ENCODE assay signal across 14 cellular contexts in the genomic region with DNA sequence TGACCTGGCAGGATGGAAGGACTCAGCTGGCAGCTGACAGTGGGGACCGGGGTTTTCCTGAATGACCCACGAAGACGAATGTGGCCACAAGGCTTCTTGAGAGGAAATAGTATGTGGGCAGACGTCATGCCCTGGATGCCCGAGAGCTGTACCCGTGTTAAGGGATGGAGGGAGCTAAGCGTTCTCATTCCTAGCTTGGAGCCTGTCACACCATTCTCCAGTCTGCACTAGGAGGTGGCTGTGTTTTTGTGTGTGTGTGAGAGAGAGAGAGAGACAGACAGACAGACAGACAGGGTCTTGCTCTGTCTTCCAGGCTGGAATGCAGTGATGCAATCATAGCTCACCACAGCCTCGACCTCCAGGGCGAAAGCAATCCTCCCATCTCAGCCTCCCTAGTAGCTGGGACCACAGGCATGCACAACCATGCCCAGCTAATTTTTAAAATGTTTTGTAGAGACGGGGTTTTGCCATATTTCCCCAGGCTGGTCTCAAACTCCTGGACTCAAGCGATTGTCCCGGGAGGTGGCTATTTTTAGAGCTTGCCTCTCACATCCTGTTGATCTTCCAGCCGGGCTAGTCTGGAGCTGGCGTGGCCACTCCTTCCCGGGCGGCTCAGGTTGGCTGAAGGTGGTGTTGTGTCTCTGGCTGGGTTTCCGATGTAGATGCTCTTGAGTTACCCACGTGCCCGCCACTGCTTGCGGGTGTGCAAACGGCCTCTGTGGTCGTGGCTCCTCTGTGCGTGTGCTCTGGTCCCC. TPM values are rescaled to one million over a fixed set of nuclear protein-coding genes. Genes with fewer than 3 reads are reported as not detected.
DNase-seq lines count a peak whose midpoint lies in the region; ATAC-seq and TF ChIP-seq lines count a peak whose summit lies in the region.
"Had no signal": no experiment of that assay in that cellular context is flagged by ENCODE, and none has a peak within 500 bp of the region (broad histone marks: within the 10 kb centered on the region; RNA-seq: fewer than 3 reads in every experiment).

No MANE protein-coding gene starts in this region.

- H3K9ac ChIP-seq in KMS-11 = no peak overlapping the region

- no peaks in the 10 kb centered on the region for H3K36me3 Mint-ChIP-seq in natural killer cell

- peaks cover 29% of the 10 kb centered on the region for H3K4me1 ChIP-seq in KMS-11 (ENCODE audit: low read depth, poor library complexity, severe bottlenecking)

- H3K36me3 ChIP-seq in KMS-11 (ENCODE audit: insufficient read depth) = no peaks in the 10 kb centered on the region

- DNase-seq in EL (peak; percentile 78), cardiac fibroblast (ENCODE audit: low read depth in 2 of 2) (peak; percentile 46 to 47), natural killer cell (no peak), NK-92 (lab: John Stamatoyannopoulos, UW; ENCODE audit: unreplicated experiment) (no peak), posterior vena cava (ENCODE audit: low spot score) (no peak)
- DNase-seq in effector CD4-positive, alpha-beta T cell = no peak
- DNase-seq: activated CD8-positive, alpha-beta memory T cell treated with anti-CD3 and anti-CD28 coated beads, Interleukin-2, amount 50 U/mL, for 4 hours; Calu3; Kasumi-1; stimulated activated CD4-positive, alpha-beta T cell treated with anti-CD3 and anti-CD28 coated beads, Interleukin-4, amount 100 ng/mL, for 24 hours had no signal

- no peak for TF ChIP-seq CTCF in KMS-11 (conservative IDR thresholded peaks at IDR 0.05; ENCODE audit: low read depth, low read length)
- no peak for TF ChIP-seq CTCF in cardiac fibroblast (IDR thresholded peaks at IDR 0.05; ENCODE audit: low read depth, low read length)
- no peak for TF ChIP-seq CTCF in natural killer cell (IDR thresholded peaks at IDR 0.05)

- H3K4me2 ChIP-seq in KMS-11 = peak overlapping the region; percentile 69
- H3K4me2 ChIP-seq: hepatocyte had no signal

- ATAC-seq in natural killer cell = peak in 2 of 3 donors; percentile 24 to 55
- no peak for ATAC-seq in activated CD4-positive, CD25-positive, alpha-beta regulatory T cell treated with anti-CD3 and anti-CD28 coated beads, Interleukin-2, amount 50 U/mL, for 24 hours

- intact Hi-C loops in natural killer cell (cut with micrococcal nuclease) = no loop called here
- intact Hi-C loops in posterior vena cava (cut with DNase I) = loop anchor here in 1 of 2 donors (10.0 kb wide), 1 partner anchor 235 kb away; no protein-coding TSS in a partner anchor

- no peak overlapping the region for H2AFZ ChIP-seq in KMS-11 (ENCODE audit: low read depth)
- H2AFZ ChIP-seq: hepatocyte had no signal

- peaks cover 21% of the 10 kb centered on the region; the same call in 1 of the 2 replicates for H3K27me3 ChIP-seq in KMS-11 (ENCODE audit: insufficient read depth, low read depth)

- peaks cover 31 to 44% of the 10 kb centered on the region in 2 donors for H3K27me3 Mint-ChIP-seq in natural killer cell (ENCODE audit: low read depth in 2 of 2)

- no peak overlapping the region for H3K4me3 ChIP-seq in KMS-11 (IDR thresholded peaks at IDR 0.05; ENCODE audit: insufficient read depth, low read depth, low read length)
- H3K4me3 ChIP-seq in cardiac fibroblast (replicated peaks in 1 of 2; ENCODE audit: low read depth in 2 of 2, low read length in 2 of 2) = no peak overlapping the region
- H3K4me3 ChIP-seq: hepatocyte, lung had no signal

- H3K9me3 Mint-ChIP-seq in natural killer cell = no peaks in the 10 kb centered on the region

- H3K27ac Mint-ChIP-seq in natural killer cell = no peak overlapping the region

- H3K4me3 Mint-ChIP-seq in natural killer cell = no peak overlapping the region

- no peaks in the 10 kb centered on the region for H4K20me1 ChIP-seq in KMS-11 (ENCODE audit: insufficient read depth)

- no peaks in the 10 kb centered on the region for H3K79me2 ChIP-seq in KMS-11 (ENCODE audit: insufficient read depth, low read depth)
- H3K79me2 ChIP-seq: hepatocyte had no signal

- no peak overlapping the region for H3K27ac ChIP-seq in KMS-11
- H3K27ac ChIP-seq: hepatocyte had no signal

- peaks cover 17 to 21% of the 10 kb centered on the region in 2 donors for H3K4me1 Mint-ChIP-seq in natural killer cell

RNA-seq across cellular contexts. Expression of a gene that starts 2.1 kb away (rescaled TPM):
- total RNA-seq in natural killer cell (1 to 10 TPM in 1 of 3 donors, under 1 TPM in 2; 0.07 to 1.2 (median 0.27) TPM), posterior vena cava (1 to 10 TPM in 1 of 2 donors, under 1 TPM in 1; 0.32 to 1.1 TPM)
- total RNA-seq: hepatocyte had no signal

RNA-seq across cellular contexts. Expression of a gene that starts 58.3 kb away (rescaled TPM):
- 10 to 100 TPM; 38.3 to 47.1 (median 42.4) TPM for total RNA-seq in natural killer cell
- total RNA-seq in posterior vena cava = 10 to 100 TPM; 50.1 to 51.6 TPM

Comparison
In these comparisons a context has a peak if more than half of its experiments do, and no peak if none do; other contexts are left out.
1. DNase-seq: peak in EL (single experiment) and cardiac fibroblast (2 of 2); none in natural killer cell (single experiment), NK-92 (single experiment), effector CD4-positive, alpha-beta T cell (single experiment) and posterior vena cava (single experiment).
2. ATAC-seq: peak in natural killer cell (2 of 3); none in activated CD4-positive, CD25-positive, alpha-beta regulatory T cell treated with anti-CD3 and anti-CD28 coated beads, Interleukin-2, amount 50 U/mL, for 24 hours (0 of 2).